17 cellular contexts compared by ENCODE assay signal in genomic region chr3:195860456-195860855, GRCh38. TPM values are rescaled to one million over a fixed set of nuclear protein-coding genes. Genes with fewer than 3 reads are reported as not detected.
"Had no signal": no experiment of that assay in that cellular context is flagged by ENCODE, and none has a peak within 500 bp of the region (broad histone marks: within the 10 kb centered on the region; RNA-seq: fewer than 3 reads in every experiment).

No MANE protein-coding gene starts in this region.

- H3K36me3 Mint-ChIP-seq: activated naive CD8-positive, alpha-beta T cell; type B pancreatic cell had no signal

- H3K9ac ChIP-seq: parathyroid adenoma had no signal

- H3K9me3 Mint-ChIP-seq: activated T-helper 1 cell treated with anti-CD3 and anti-CD28 coated beads, Interleukin-12 subunit alpha, Interleukin-12 subunit beta, Interleukin-2, Interleukin-4 antibody, amounts not matched to agents 30 ng/mL and 10 ng/mL and 1 ng/mL, durations not matched to agents 14 hours and 24 hours and 36 hours; naive thymus-derived CD8-positive, alpha-beta T cell; stimulated activated naive CD8-positive, alpha-beta T cell treated with anti-CD3 and anti-CD28 coated beads, Interleukin-15, amount 100 ng/mL, for 72 hours; type B pancreatic cell had no signal

- ATAC-seq: foreskin keratinocyte; left ventricle myocardium superior; naive thymus-derived CD8-positive, alpha-beta T cell; stimulated activated naive CD8-positive, alpha-beta T cell treated with anti-CD3 and anti-CD28 coated beads, Interleukin-15, amount 100 ng/mL, for 72 hours had no signal

- H3K27me3 Mint-ChIP-seq: activated naive CD8-positive, alpha-beta T cell; naive thymus-derived CD8-positive, alpha-beta T cell had no signal

- H3K79me2 ChIP-seq: parathyroid adenoma had no signal

- H3K27me3 ChIP-seq: foreskin keratinocyte had no signal

- H3K27ac ChIP-seq: foreskin keratinocyte, neutrophil, parathyroid adenoma, spleen had no signal

- H3K9me3 ChIP-seq: neutrophil, spleen had no signal

- H2AFZ ChIP-seq: parathyroid adenoma had no signal

- DNase-seq: activated CD4-positive, alpha-beta T cell treated with anti-CD3 and anti-CD28 coated beads, Interleukin-2, amount 50 U/mL, for 4 hours; activated CD4-positive, CD25-positive, alpha-beta regulatory T cell treated with anti-CD3 and anti-CD28 coated beads, Interleukin-2, amount 50 U/mL, for 72 hours; amygdala; left ventricle myocardium superior; spleen; stimulated activated CD8-positive, alpha-beta memory T cell treated with anti-CD3 and anti-CD28 coated beads, Interleukin-4, amount 100 ng/mL, for 48 hours; stimulated activated naive CD8-positive, alpha-beta T cell treated with anti-CD3 and anti-CD28 coated beads, Interleukin-15, amount 100 ng/mL, for 72 hours had no signal

- H3K4me3 Mint-ChIP-seq: activated naive CD8-positive, alpha-beta T cell; activated T-helper 1 cell treated with anti-CD3 and anti-CD28 coated beads, Interleukin-12 subunit alpha, Interleukin-12 subunit beta, Interleukin-2, Interleukin-4 antibody, amounts not matched to agents 30 ng/mL and 10 ng/mL and 1 ng/mL, durations not matched to agents 14 hours and 24 hours and 36 hours; type B pancreatic cell had no signal

- H3K4me1 ChIP-seq: parathyroid adenoma had no signal

- H3K27ac Mint-ChIP-seq: activated naive CD8-positive, alpha-beta T cell; activated T-helper 1 cell treated with anti-CD3 and anti-CD28 coated beads, Interleukin-12 subunit alpha, Interleukin-12 subunit beta, Interleukin-2, Interleukin-4 antibody, amounts not matched to agents 30 ng/mL and 10 ng/mL and 1 ng/mL, durations not matched to agents 14 hours and 24 hours and 36 hours; type B pancreatic cell had no signal

- H3K4me3 ChIP-seq: spleen had no signal

RNA-seq across cellular contexts. Expression of gene MUC4, which starts 48.7 kb away (rescaled TPM):
- total RNA-seq: dermis microvascular lymphatic vessel endothelial cell; fibroblast of lung; foreskin keratinocyte; left ventricle myocardium superior; mesenteric fat pad; naive thymus-derived CD8-positive, alpha-beta T cell; spleen had no signal
- polyA plus RNA-seq: fibroblast of lung; foreskin keratinocyte; naive thymus-derived CD8-positive, alpha-beta T cell had no signal
